In genomic region chrX:52990011-52990631, GRCh38 we compare ENCODE assay signal across 8 cellular contexts. TPM values are rescaled to one million over a fixed set of nuclear protein-coding genes. Genes with fewer than 3 reads are reported as not detected.
DNase-seq lines count a peak whose midpoint lies in the region; ATAC-seq, FAIRE-seq and TF ChIP-seq lines count a peak whose summit lies in the region.
"Not testable (repeated sequence)": the region's sequence is repeated elsewhere in the genome, so short reads cannot be mapped to it uniquely, and the experiment has no call there.

No MANE protein-coding gene starts in this region.

- intact Hi-C loops in kidney (cut with DNase I) = not testable (repeated sequence)

- H3K27me3 ChIP-seq in BE2C = not testable (repeated sequence)

- not testable (repeated sequence) for H3K36me3 ChIP-seq in BE2C; kidney (ENCODE audit: control insufficient read depth in 1 of 2, insufficient read depth in 2 of 2, low read length in 2 of 2)

- TF ChIP-seq CTCF in BE2C (IDR thresholded peaks at IDR 0.05; ENCODE audit: low read depth, low read length) = peak; percentile 66
- TF ChIP-seq CTCF in cardiac fibroblast (IDR thresholded peaks at IDR 0.05; ENCODE audit: low read depth, low read length) = peak; percentile 55
- TF ChIP-seq CTCF in kidney (IDR thresholded peaks at IDR 0.05; ENCODE audit: borderline replicate concordance, extremely low read depth, insufficient read depth) = peak; percentile 50

- peak; percentile 75 for ATAC-seq in GM19025 (IDR thresholded peaks at IDR 0.05; ENCODE audit: low read depth, unreplicated experiment)
- peak; percentile 66 for ATAC-seq in HG03108 (IDR thresholded peaks at IDR 0.05; ENCODE audit: unreplicated experiment)

- not testable (repeated sequence) for H3K4me3 ChIP-seq in BE2C (ENCODE audit: low read depth, low read length); cardiac fibroblast (replicated peaks in 1 of 2; ENCODE audit: low read depth in 2 of 2, low read length in 2 of 2); kidney (ENCODE audit: low read length in 2 of 2)

- DNase-seq in BE2C = peak; percentile 56
- peak; percentile 25 for DNase-seq in NCI-H69 (lab: John Stamatoyannopoulos, UW)
- peak; percentile 38 to 58 for DNase-seq in activated CD4-positive, alpha-beta T cell treated with anti-CD3 and anti-CD28 coated beads for 4 hours
- DNase-seq in cardiac fibroblast (ENCODE audit: low read depth in 2 of 2) = peak; percentile 76 to 77
- not testable (repeated sequence) for DNase-seq in kidney
- DNase-seq in stimulated activated CD4-positive, alpha-beta T cell treated with anti-CD3 and anti-CD28 coated beads, Interleukin-1b, Interleukin-23, amount 100 ng/mL, for 24 hours (ENCODE audit: low read depth in 4 of 4, low spot score in 1 of 4) = peak in 3 of 4 experiments; percentile 34 to 38 (median 35)

- not testable (repeated sequence) for H3K9me3 ChIP-seq in BE2C; kidney (ENCODE audit: control insufficient read depth in 1 of 2, low read length in 2 of 2)

- H3K9ac ChIP-seq in kidney (ENCODE audit: low read length in 2 of 2) = not testable (repeated sequence)

- H3K4me1 ChIP-seq in BE2C; kidney (ENCODE audit: control insufficient read depth in 1 of 2, insufficient read depth in 1 of 2, low read depth in 1 of 2, low read length in 2 of 2): not testable (repeated sequence)

- not testable (repeated sequence) for FAIRE-seq in kidney (lab: Jason Lieb, UNC)

- not testable (repeated sequence) for H3K27ac ChIP-seq in kidney (ENCODE audit: low read depth in 2 of 2, low read length in 2 of 2)

RNA-seq across cellular contexts. Expression of gene FAM156A, which starts 31.8 kb away (rescaled TPM):
- polyA plus RNA-seq in BE2C (2012; ENCODE audit: insufficient read depth, insufficient read length, low read depth) = 102 TPM
- 20.5 TPM for total RNA-seq in kidney
- 9.9 TPM for polyA plus RNA-seq in kidney (ENCODE audit: insufficient read depth, low read depth, low replicate concordance)

RNA-seq across cellular contexts. Expression of gene GPR173, which starts 58.5 kb away (rescaled TPM):
- polyA plus RNA-seq in BE2C (2012; ENCODE audit: insufficient read depth, insufficient read length, low read depth) = 38.1 TPM
- total RNA-seq in kidney = 5.4 TPM
- 1.7 TPM for polyA plus RNA-seq in kidney (ENCODE audit: insufficient read depth, low read depth, low replicate concordance)
